ENCODE assay signal across 9 cellular contexts in genomic region chr9:133429641-133430161, GRCh38. TPM values are rescaled to one million over a fixed set of nuclear protein-coding genes. Genes with fewer than 3 reads are reported as not detected.
DNase-seq lines count a peak whose midpoint lies in the region; ATAC-seq, FAIRE-seq and TF ChIP-seq lines count a peak whose summit lies in the region.
"Had no signal": no experiment of that assay in that cellular context is flagged by ENCODE, and none has a peak within 500 bp of the region (broad histone marks: within the 10 kb centered on the region; RNA-seq: fewer than 3 reads in every experiment).

No MANE protein-coding gene starts in this region.

- POLR2A ChIA-PET in CD4-positive, alpha-beta T cell (lab: Charles Lee): no interaction called here

- no peaks in the 10 kb centered on the region for H3K9me3 Mint-ChIP-seq in CD4-positive, alpha-beta T cell
- no peaks in the 10 kb centered on the region for H3K9me3 Mint-ChIP-seq in naive B cell
- H3K9me3 Mint-ChIP-seq in Calu3 (ENCODE audit: low read depth, unreplicated experiment): no peaks in the 10 kb centered on the region

- CTCF ChIA-PET in CD4-positive, alpha-beta T cell (lab: Charles Lee): no interaction called here
- CTCF ChIA-PET in Calu3 (lab: Charles Lee): interaction anchor here (0.6 kb wide), 1 partner anchor 30 kb away, joined by 3 read pairs; the partner anchor contains the start of gene CACFD1

- no peak overlapping the region for H3K27ac Mint-ChIP-seq in CD4-positive, alpha-beta T cell
- H3K27ac Mint-ChIP-seq in naive B cell: peak overlapping the region in 1 of 6 donors; percentile 38
- no peak overlapping the region for H3K27ac Mint-ChIP-seq in Calu3 (ENCODE audit: unreplicated experiment)

- FAIRE-seq in HTR-8/SVneo (lab: Jason Lieb, UNC): no peak

- H3K27me3 Mint-ChIP-seq in CD4-positive, alpha-beta T cell: peaks cover 30% of the 10 kb centered on the region
- H3K27me3 Mint-ChIP-seq in naive B cell (peaks cover 0 to 36% (median 12%) of the 10 kb centered on the region in 3 donors), Calu3 (ENCODE audit: unreplicated experiment) (peaks cover 11% of the 10 kb centered on the region)

- ATAC-seq in CD4-positive, alpha-beta T cell (ENCODE audit: poor library complexity): no peak
- ATAC-seq in naive B cell (ENCODE audit: low read depth in 2 of 2): peak; percentile 70 to 77
- no peak for ATAC-seq in HG03457 (IDR thresholded peaks at IDR 0.05; ENCODE audit: unreplicated experiment)

- intact Hi-C loops in CD4-positive, alpha-beta T cell (cut with DNase I, micrococcal nuclease): no loop called here
- intact Hi-C loops in Calu3 (cut with micrococcal nuclease; ENCODE audit: unreplicated experiment): no loop called here

- H3K4me3 Mint-ChIP-seq in CD4-positive, alpha-beta T cell: peak overlapping the region; percentile 63
- peak overlapping the region; percentile 32 to 87 (median 71) for H3K4me3 Mint-ChIP-seq in naive B cell
- H3K4me3 Mint-ChIP-seq in Calu3 (ENCODE audit: low read depth, unreplicated experiment): no peak overlapping the region

- TF ChIP-seq CTCF in CD4-positive, alpha-beta T cell (IDR thresholded peaks at IDR 0.05): no peak
- TF ChIP-seq CTCF in coronary artery (IDR thresholded peaks at IDR 0.05) (no peak), Calu3 (IDR thresholded peaks at IDR 0.05; ENCODE audit: unreplicated experiment) (no peak)

- peaks cover 27% of the 10 kb centered on the region for H3K27me3 ChIP-seq in CD4-positive, alpha-beta T cell (ENCODE audit: control insufficient read depth, insufficient read depth, low read length)

- peaks cover 12% of the 10 kb centered on the region for H3K4me1 Mint-ChIP-seq in CD4-positive, alpha-beta T cell (ENCODE audit: low read depth)
- peaks cover 5 to 17% (median 9%) of the 10 kb centered on the region in 3 donors for H3K4me1 Mint-ChIP-seq in naive B cell
- no peaks in the 10 kb centered on the region for H3K4me1 Mint-ChIP-seq in Calu3 (ENCODE audit: low read depth, unreplicated experiment)

- no peaks in the 10 kb centered on the region for H3K9me3 ChIP-seq in CD4-positive, alpha-beta T cell (ENCODE audit: control insufficient read depth, low read length)

- peak overlapping the region; percentile 72 for H3K4me3 ChIP-seq in coronary artery

- no peaks in the 10 kb centered on the region for H3K36me3 Mint-ChIP-seq in CD4-positive, alpha-beta T cell (ENCODE audit: low read depth)
- H3K36me3 Mint-ChIP-seq in naive B cell: no peaks in the 10 kb centered on the region
- peaks cover 5% of the 10 kb centered on the region for H3K36me3 Mint-ChIP-seq in Calu3 (ENCODE audit: insufficient read depth, unreplicated experiment)

- H3K27ac ChIP-seq in CD4-positive, alpha-beta T cell (ENCODE audit: low read depth, low read length): no peak overlapping the region
- no peak overlapping the region for H3K27ac ChIP-seq in coronary artery

- BruUV-seq in Calu3 (replicated peaks; lab: Mats Ljungman, UMichigan): no TSS peak

- no peak for DNase-seq in CD4-positive, alpha-beta T cell
- DNase-seq in HTR-8/SVneo (ENCODE audit: insufficient read length, low spot score) (peak; percentile 36), coronary artery (ENCODE audit: low spot score) (no peak), naive B cell (no peak), Calu3 (no peak), HT-29 (ENCODE audit: low spot score) (no peak), GOT3 (lab: John Stamatoyannopoulos, UW) (no peak)
- DNase-seq: NCI-H774 had no signal

RNA-seq across cellular contexts. Expression of gene ADAMTS13, which starts 7.5 kb away (rescaled TPM):
- total RNA-seq in CD4-positive, alpha-beta T cell: 1 to 10 TPM; 2.2 to 2.6 TPM
- polyA plus RNA-seq in naive B cell (ENCODE audit: low read depth in 6 of 6): under 1 TPM in 2 of 6 donors, not detected in 4; 0.23 to 0.25 TPM
- 4.7 and 5.8 TPM in 2 replicates for total RNA-seq in Calu3 (2022)
- 0.39 and 1.0 TPM in 2 replicates for total RNA-seq in HT-29 (2014; rRNA removed; shearing (Covaris generic))

RNA-seq across cellular contexts. Expression of gene REXO4, which starts 11.9 kb away (rescaled TPM):
- 10 to 100 TPM; 17.3 to 18.5 TPM for total RNA-seq in CD4-positive, alpha-beta T cell
- polyA plus RNA-seq in naive B cell (ENCODE audit: low read depth in 6 of 6): 10 to 100 TPM in 5 of 6 donors, 1 to 10 TPM in 1; 4.3 to 27.7 (median 15.1) TPM
- 23.4 and 25.8 TPM in 2 replicates for total RNA-seq in Calu3 (2022)
- total RNA-seq in HT-29 (2014; rRNA removed; shearing (Covaris generic)): 30.7 and 32.3 TPM in 2 replicates

RNA-seq across cellular contexts. Expression of gene CACFD1, which starts 30.1 kb away (rescaled TPM):
- total RNA-seq in CD4-positive, alpha-beta T cell: 1 to 10 TPM; 3.7 to 3.8 TPM
- 10 to 100 TPM; 14.7 to 23.5 (median 18.7) TPM for polyA plus RNA-seq in naive B cell (ENCODE audit: low read depth in 6 of 6)
- 15.1 and 19.9 TPM in 2 replicates for total RNA-seq in Calu3 (2022)
- total RNA-seq in HT-29 (2014; rRNA removed; shearing (Covaris generic)): 48.0 and 59.5 TPM in 2 replicates

RNA-seq across cellular contexts. Expression of gene SLC2A6, which starts 49.2 kb away (rescaled TPM):
- total RNA-seq in CD4-positive, alpha-beta T cell: 1 to 10 TPM; 1.8 to 3.2 TPM
- 10 to 100 TPM; 25.6 to 49.3 (median 31.0) TPM for polyA plus RNA-seq in naive B cell (ENCODE audit: low read depth in 6 of 6)
- total RNA-seq in Calu3 (2022): 9.3 and 11.6 TPM in 2 replicates
- total RNA-seq in HT-29 (2014; rRNA removed; shearing (Covaris generic)): 12.5 and 14.4 TPM in 2 replicates

RNA-seq across cellular contexts. Expression of gene STKLD1, which starts 53.5 kb away (rescaled TPM):
- 1 to 10 TPM in 1 of 2 experiments, under 1 TPM in 1; 0.59 to 1.0 TPM for total RNA-seq in CD4-positive, alpha-beta T cell
- polyA plus RNA-seq in naive B cell (ENCODE audit: low read depth in 6 of 6): under 1 TPM in 2 of 6 donors, not detected in 4; 0.18 to 0.61 TPM
- 0.71 and 0.94 TPM in 2 replicates for total RNA-seq in Calu3 (2022)
- total RNA-seq in HT-29 (2014; rRNA removed; shearing (Covaris generic)): not detected in 2 replicates

Comparison
In these comparisons a context has a peak if more than half of its experiments do, and no peak if none do; other contexts are left out.
1. ATAC-seq: peak in naive B cell (2 of 2); none in CD4-positive, alpha-beta T cell (single experiment) and HG03457 (single experiment).